In the genomic region with DNA sequence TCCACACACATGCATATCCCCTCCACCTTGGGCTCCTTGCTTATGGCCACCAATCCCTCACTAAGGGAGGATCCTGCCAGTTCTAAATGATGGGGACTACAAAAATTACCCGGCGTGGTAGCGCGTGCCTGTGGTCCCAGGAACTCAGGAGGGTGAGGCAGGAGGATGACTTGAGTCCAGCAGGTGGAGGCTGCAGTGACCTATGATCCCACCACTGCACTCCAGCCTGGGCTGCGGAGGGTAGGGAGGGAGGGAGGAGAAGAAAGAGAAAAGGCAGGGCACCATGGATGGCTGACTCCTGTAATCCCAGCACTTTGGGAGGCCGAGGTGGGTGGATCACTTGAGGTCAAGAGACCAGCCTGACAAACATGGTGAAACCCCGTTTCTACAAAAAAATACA, we compare ENCODE assay signal across 7 cellular contexts.
DNase-seq lines count a peak whose midpoint lies in the region; ATAC-seq and TF ChIP-seq lines count a peak whose summit lies in the region.
"Not testable (repeated sequence)": the region's sequence is repeated elsewhere in the genome, so short reads cannot be mapped to it uniquely, and the experiment has no call there.

No MANE protein-coding gene starts in this region.

- H3K27me3 ChIP-seq in CD4-positive, CD25-positive, alpha-beta regulatory T cell (ENCODE audit: control insufficient read depth, insufficient read depth, low read length); endodermal cell (ENCODE audit: control insufficient read depth, insufficient read depth, low read length, poor library complexity, severe bottlenecking): not testable (repeated sequence)

- not testable (repeated sequence) for ATAC-seq in CD4-positive, CD25-positive, alpha-beta regulatory T cell (ENCODE audit: low read depth in 2 of 2); naive thymus-derived CD8-positive, alpha-beta T cell

- peaks cover 68% of the 10 kb centered on the region for H3K79me2 ChIP-seq in OCI-LY7 (ENCODE audit: insufficient read depth, low read depth, low read length)

- H3K9ac ChIP-seq in endodermal cell (ENCODE audit: extremely low read depth, low read length, poor library complexity, severe bottlenecking), result not testable (repeated sequence)

- not testable (repeated sequence) for H2AFZ ChIP-seq in OCI-LY7 (ENCODE audit: low read length)

- H3K36me3 Mint-ChIP-seq in CD4-positive, CD25-positive, alpha-beta regulatory T cell; naive thymus-derived CD8-positive, alpha-beta T cell: not testable (repeated sequence)
- peaks cover 13% of the 10 kb centered on the region for H3K36me3 Mint-ChIP-seq in activated CD4-positive, alpha-beta memory T cell treated with anti-CD3 and anti-CD28 coated beads, Interleukin-2, amount 10 ng/mL, durations not matched to agents 7 days and 5 days (ENCODE audit: low read depth)
- H3K36me3 Mint-ChIP-seq in endodermal cell (ENCODE audit: low read depth), result peaks cover 11% of the 10 kb centered on the region

- WGBS in endodermal cell (ENCODE audit: insufficient coverage in 1 of 2, insufficient read length in 1 of 2), 2 experiments, result 91 to 93% methylated on average over 3 to 6 of the region's 7 CpGs

- peaks cover 5 to 50% (median 12%) of the 10 kb centered on the region in 4 donors for H3K4me1 Mint-ChIP-seq in CD4-positive, CD25-positive, alpha-beta regulatory T cell
- peaks cover 45% of the 10 kb centered on the region for H3K4me1 Mint-ChIP-seq in activated CD4-positive, alpha-beta memory T cell treated with anti-CD3 and anti-CD28 coated beads, Interleukin-2, amount 10 ng/mL, durations not matched to agents 7 days and 5 days
- H3K4me1 Mint-ChIP-seq in endodermal cell, result peaks cover 12% of the 10 kb centered on the region
- peaks cover 10 to 42% (median 37%) of the 10 kb centered on the region in 4 donors for H3K4me1 Mint-ChIP-seq in naive thymus-derived CD8-positive, alpha-beta T cell

- H3K27ac ChIP-seq in CD4-positive, CD25-positive, alpha-beta regulatory T cell (ENCODE audit: insufficient read depth, low read length, poor library complexity, severe bottlenecking); OCI-LY7 (ENCODE audit: low read depth, low read length, poor library complexity, severe bottlenecking); endodermal cell (ENCODE audit: low read depth, low read length): not testable (repeated sequence)

- not testable (repeated sequence) for H3K4me3 ChIP-seq in CD4-positive, CD25-positive, alpha-beta regulatory T cell (ENCODE audit: low read depth, low read length); OCI-LY7 (ENCODE audit: low read depth, low read length, poor library complexity, severe bottlenecking); endodermal cell (ENCODE audit: low read length)

- intact Hi-C loops in OCI-LY7 (cut with micrococcal nuclease; ENCODE audit: unreplicated experiment), result not testable (repeated sequence)

- TF ChIP-seq CTCF in OCI-LY7 (conservative IDR thresholded peaks at IDR 0.05; ENCODE audit: low read length); endodermal cell (conservative IDR thresholded peaks at IDR 0.05): not testable (repeated sequence)

- not testable (repeated sequence) for H3K27me3 Mint-ChIP-seq in CD4-positive, CD25-positive, alpha-beta regulatory T cell; activated CD4-positive, alpha-beta memory T cell treated with anti-CD3 and anti-CD28 coated beads, Interleukin-2, amount 10 ng/mL, durations not matched to agents 7 days and 5 days; endodermal cell (ENCODE audit: insufficient read depth); naive thymus-derived CD8-positive, alpha-beta T cell

- peaks cover 22% of the 10 kb centered on the region for H3K4me1 ChIP-seq in CD4-positive, CD25-positive, alpha-beta regulatory T cell (ENCODE audit: control insufficient read depth, insufficient read depth, low read length, poor library complexity, severe bottlenecking)
- H3K4me1 ChIP-seq in OCI-LY7 (ENCODE audit: insufficient read depth, low read length, poor library complexity, severe bottlenecking), result peaks cover 40% of the 10 kb centered on the region
- not testable (repeated sequence) for H3K4me1 ChIP-seq in endodermal cell (ENCODE audit: control insufficient read depth, insufficient read depth, low read length)

- not testable (repeated sequence) for H3K9me3 Mint-ChIP-seq in CD4-positive, CD25-positive, alpha-beta regulatory T cell; activated CD4-positive, alpha-beta memory T cell treated with anti-CD3 and anti-CD28 coated beads, Interleukin-2, amount 10 ng/mL, durations not matched to agents 7 days and 5 days; endodermal cell; naive thymus-derived CD8-positive, alpha-beta T cell

- peak overlapping the region in 3 of 4 donors; percentile 29 to 84 (median 58) for H3K4me3 Mint-ChIP-seq in CD4-positive, CD25-positive, alpha-beta regulatory T cell
- not testable (repeated sequence) for H3K4me3 Mint-ChIP-seq in activated CD4-positive, alpha-beta memory T cell treated with anti-CD3 and anti-CD28 coated beads, Interleukin-2, amount 10 ng/mL, durations not matched to agents 7 days and 5 days; endodermal cell
- H3K4me3 Mint-ChIP-seq in naive thymus-derived CD8-positive, alpha-beta T cell, result peak overlapping the region in 2 of 10 donors; percentile 7 to 68

- CTCF ChIA-PET in OCI-LY7 (lab: Charles Lee; ENCODE audit: unreplicated experiment); activated CD4-positive, alpha-beta memory T cell treated with anti-CD3 and anti-CD28 coated beads, Interleukin-2, amount 10 ng/mL, durations not matched to agents 7 days and 5 days (lab: Charles Lee): not testable (repeated sequence)

- not testable (repeated sequence) for H4K20me1 ChIP-seq in OCI-LY7 (ENCODE audit: insufficient read depth, low read length)

- not testable (repeated sequence) for H3K9me2 ChIP-seq in OCI-LY7 (ENCODE audit: insufficient read depth, low read length)

- POLR2A ChIA-PET in OCI-LY7 (lab: Charles Lee); activated CD4-positive, alpha-beta memory T cell treated with anti-CD3 and anti-CD28 coated beads, Interleukin-2, amount 10 ng/mL, durations not matched to agents 7 days and 5 days (lab: Charles Lee); naive thymus-derived CD8-positive, alpha-beta T cell (lab: Charles Lee): not testable (repeated sequence)

- H3K27ac Mint-ChIP-seq in CD4-positive, CD25-positive, alpha-beta regulatory T cell, result peak overlapping the region in 1 of 3 donors; percentile 14
- H3K27ac Mint-ChIP-seq in activated CD4-positive, alpha-beta memory T cell treated with anti-CD3 and anti-CD28 coated beads, Interleukin-2, amount 10 ng/mL, durations not matched to agents 7 days and 5 days, result peak overlapping the region; percentile 47
- H3K27ac Mint-ChIP-seq in endodermal cell, result not testable (repeated sequence)
- H3K27ac Mint-ChIP-seq in naive thymus-derived CD8-positive, alpha-beta T cell, result peak overlapping the region in 6 of 10 donors; percentile 15 to 59 (median 28)

- H3K36me3 ChIP-seq in CD4-positive, CD25-positive, alpha-beta regulatory T cell (ENCODE audit: control insufficient read depth, insufficient read depth, low read length); OCI-LY7 (ENCODE audit: insufficient read depth, low read length); endodermal cell (ENCODE audit: control insufficient read depth, insufficient read depth, low read length): not testable (repeated sequence)

- 0 out of 2 replicates have a peak overlapping the region, but pooled peaks have one; percentile 29 for H3K4me2 ChIP-seq in OCI-LY7 (ENCODE audit: low read length)

- not testable (repeated sequence) for DNase-seq in CD4-positive, CD25-positive, alpha-beta regulatory T cell; OCI-LY7 (ENCODE audit: low spot score); activated CD4-positive, alpha-beta memory T cell treated with anti-CD3 and anti-CD28 coated beads, Interleukin-2, amount 10 ng/mL, durations not matched to agents 7 days and 5 days; naive thymus-derived CD8-positive, alpha-beta T cell
- DNase-seq in activated effector memory CD4-positive, alpha-beta T cell treated with anti-CD3 and anti-CD28 coated beads, Interleukin-2, amount 50 U/mL, for 16 hours, result peak; percentile 45
- peak; percentile 38 for DNase-seq in endodermal cell
- DNase-seq in stimulated activated CD8-positive, alpha-beta memory T cell treated with anti-CD3 and anti-CD28 coated beads, Interleukin-4, amount 100 ng/mL, for 48 hours, result peak; percentile 7

- not testable (repeated sequence) for BruUV-seq in OCI-LY7 (replicated peaks; lab: Mats Ljungman, UMichigan)

- not testable (repeated sequence) for H3K9me3 ChIP-seq in CD4-positive, CD25-positive, alpha-beta regulatory T cell (ENCODE audit: control insufficient read depth in 2 of 2, low read length in 2 of 2); OCI-LY7 (ENCODE audit: low read length); endodermal cell (ENCODE audit: control insufficient read depth, low read length)
